ENCODE assay signal across 19 cellular contexts in genomic region chr18:58659691-58660090, GRCh38. TPM values are rescaled to one million over a fixed set of nuclear protein-coding genes. Genes with fewer than 3 reads are reported as not detected.
A peak's percentile ranks its signal among the peaks of the same experiment; 100 is the strongest.
DNase-seq lines count a peak whose midpoint lies in the region; ATAC-seq, FAIRE-seq and TF ChIP-seq lines count a peak whose summit lies in the region.
"Had no signal": no experiment of that assay in that cellular context is flagged by ENCODE, and none has a peak within 500 bp of the region (broad histone marks: within the 10 kb centered on the region; RNA-seq: fewer than 3 reads in every experiment).

No MANE protein-coding gene starts in this region.

- peak overlapping the region; percentile 86 for H3K4me3 Mint-ChIP-seq in CD4-positive, alpha-beta T cell
- H3K4me3 Mint-ChIP-seq in T-cell = peak overlapping the region; percentile 28 to 71 (median 44)
- H3K4me3 Mint-ChIP-seq: nephron progenitor cell had no signal

- H3K27me3 Mint-ChIP-seq in CD4-positive, alpha-beta T cell = no peaks in the 10 kb centered on the region
- no peaks in the 10 kb centered on the region for H3K27me3 Mint-ChIP-seq in T-cell

- whole genome bisulfite sequencing in mesenchymal stem cell = 86% methylated on average over 2 of the region's 4 CpGs

- H2BK15ac ChIP-seq in mesenchymal stem cell (ENCODE audit: low read depth, poor library complexity, severe bottlenecking) = no peak overlapping the region

- H2BK120ac ChIP-seq in mesenchymal stem cell (ENCODE audit: low read depth, low read length) = no peak overlapping the region

- no peak overlapping the region for H4K8ac ChIP-seq in mesenchymal stem cell (ENCODE audit: low read length)

- no peak overlapping the region for H3K18ac ChIP-seq in mesenchymal stem cell (ENCODE audit: low read depth in 1 of 2, low read length in 2 of 2)

- H3K79me1 ChIP-seq in mesenchymal stem cell (replicated peaks; ENCODE audit: low read length, poor library complexity, severe bottlenecking) = no peaks in the 10 kb centered on the region

- peaks cover 14% of the 10 kb centered on the region for H3K36me3 Mint-ChIP-seq in CD4-positive, alpha-beta T cell (ENCODE audit: low read depth)
- H3K36me3 Mint-ChIP-seq in T-cell = peaks cover 11% of the 10 kb centered on the region

- no peak for TF ChIP-seq POLR2A in H54 (IDR thresholded peaks at IDR 0.05; ENCODE audit: low read depth, low read length)

- no peaks in the 10 kb centered on the region for H3K36me3 ChIP-seq in mesenchymal stem cell (ENCODE audit: control insufficient read depth in 1 of 2, insufficient read depth in 2 of 2, low read depth in 1 of 2, low read length in 2 of 2)
- H3K36me3 ChIP-seq: colonic mucosa, suprapubic skin had no signal

- H2BK5ac ChIP-seq in mesenchymal stem cell (ENCODE audit: low read depth, low read length, poor library complexity, severe bottlenecking) = no peak overlapping the region

- DNase-seq in CD4-positive, alpha-beta T cell = no peak
- DNase-seq in T-cell = no peak
- no peak for DNase-seq in mesenchymal stem cell
- no peak for DNase-seq in H54 (ENCODE audit: insufficient read length, low spot score)
- DNase-seq: activated CD8-positive, alpha-beta memory T cell treated with anti-CD3 and anti-CD28 coated beads for 24 hours; colonic mucosa; GF-D8; H7; islet precursor cell; NCI-H2029; NCI-H446; nephron progenitor cell; stimulated activated CD4-positive, alpha-beta T cell treated with anti-CD3 and anti-CD28 coated beads, Interleukin-4, amount 100 ng/mL, for 24 hours had no signal

- no peak overlapping the region for H3K14ac ChIP-seq in mesenchymal stem cell (ENCODE audit: low read length in 2 of 2)

- no peaks in the 10 kb centered on the region for H3K4me1 ChIP-seq in mesenchymal stem cell (ENCODE audit: control insufficient read depth, insufficient read depth, low read depth, low read length)
- H3K4me1 ChIP-seq: colonic mucosa had no signal

- no peak for ATAC-seq in CD4-positive, alpha-beta T cell (ENCODE audit: poor library complexity)
- ATAC-seq in T-cell (replicated peaks in 1 of 4) = no peak
- ATAC-seq in HG03095 (IDR thresholded peaks at IDR 0.05; ENCODE audit: unreplicated experiment) = no peak
- ATAC-seq in HG02642 (IDR thresholded peaks at IDR 0.05; ENCODE audit: poor library complexity, unreplicated experiment) = no peak

- H4K91ac ChIP-seq in mesenchymal stem cell (ENCODE audit: low read length) = no peak overlapping the region

- H3K23ac ChIP-seq in mesenchymal stem cell (ENCODE audit: low read length in 2 of 2) = no peak overlapping the region

- peaks cover 5% of the 10 kb centered on the region for H3K9me3 Mint-ChIP-seq in CD4-positive, alpha-beta T cell
- H3K9me3 Mint-ChIP-seq in T-cell = peaks cover 5 to 7% (median 5%) of the 10 kb centered on the region in 3 donors

- H2AFZ ChIP-seq in mesenchymal stem cell (ENCODE audit: low read depth, low read length) = no peak overlapping the region

- H3K27ac ChIP-seq in CD4-positive, alpha-beta T cell (ENCODE audit: low read depth, low read length) = no peak overlapping the region
- H3K27ac ChIP-seq in mesenchymal stem cell (ENCODE audit: low read length, poor library complexity, severe bottlenecking) = no peak overlapping the region
- H3K27ac ChIP-seq: colonic mucosa, suprapubic skin had no signal

- no peak overlapping the region for H3K4ac ChIP-seq in mesenchymal stem cell (ENCODE audit: low read depth in 1 of 2, low read length in 2 of 2)

- CTCF ChIA-PET in CD4-positive, alpha-beta T cell (lab: Charles Lee) = interaction anchor here (1.2 to 3.0 kb wide), 2 partner anchors 11 to 131 kb away, joined by 3 to 21 read pairs; partner anchors contain the start of gene MALT1
- CTCF ChIA-PET in T-cell (lab: Charles Lee) = interaction anchor here (0.6 to 1.8 kb wide), 6 partner anchors 11 to 195 kb away, joined by 3 to 16 read pairs (median 3); partner anchors contain the start of gene MALT1 (in 1 of the 2)

- peak overlapping the region; percentile 84 for H3K4me3 ChIP-seq in GM08714 (ENCODE audit: low read length)
- no peak overlapping the region for H3K4me3 ChIP-seq in mesenchymal stem cell (ENCODE audit: insufficient read depth in 1 of 2, low read depth in 1 of 2, low read length in 2 of 2)
- H3K4me3 ChIP-seq: colonic mucosa, lung, suprapubic skin had no signal

- no peak for FAIRE-seq in H54 (lab: Jason Lieb, UNC)

- peak overlapping the region; percentile 66 for H2AK5ac ChIP-seq in mesenchymal stem cell (ENCODE audit: low read length, severe bottlenecking)

- H3K27me3 ChIP-seq in CD4-positive, alpha-beta T cell (ENCODE audit: control insufficient read depth, insufficient read depth, low read length) = no peaks in the 10 kb centered on the region
- no peaks in the 10 kb centered on the region for H3K27me3 ChIP-seq in mesenchymal stem cell (ENCODE audit: control insufficient read depth in 1 of 2, insufficient read depth in 1 of 2, low read length in 2 of 2)
- H3K27me3 ChIP-seq: colonic mucosa, suprapubic skin had no signal

- POLR2A ChIA-PET in CD4-positive, alpha-beta T cell (lab: Charles Lee) = interaction anchor here (1.0 to 5.4 kb wide), 5 partner anchors 9 to 55 kb away, joined by 3 to 166 read pairs (median 3); partner anchors contain the start of gene MALT1
- POLR2A ChIA-PET in T-cell (lab: Charles Lee) = interaction anchor here in 1 of 2 donors (0.5 to 3.1 kb wide), 2 partner anchors 12 to 29 kb away, joined by 9 to 19 read pairs; partner anchors contain the start of gene MALT1

- peaks cover 5% of the 10 kb centered on the region for H3K9me3 ChIP-seq in CD4-positive, alpha-beta T cell (ENCODE audit: control insufficient read depth, low read length)
- H3K9me3 ChIP-seq in mesenchymal stem cell (ENCODE audit: control insufficient read depth, low read length) = peaks cover 9% of the 10 kb centered on the region
- H3K9me3 ChIP-seq: colonic mucosa, suprapubic skin had no signal

- no peak overlapping the region for H2BK12ac ChIP-seq in mesenchymal stem cell (ENCODE audit: low read length in 2 of 2)

- peak overlapping the region; percentile 82 for H3K27ac Mint-ChIP-seq in CD4-positive, alpha-beta T cell
- H3K27ac Mint-ChIP-seq in T-cell = peak overlapping the region; percentile 74 to 88
- H3K27ac Mint-ChIP-seq: nephron progenitor cell had no signal

- peaks cover 76% of the 10 kb centered on the region for H3K4me1 Mint-ChIP-seq in CD4-positive, alpha-beta T cell (ENCODE audit: low read depth)
- H3K4me1 Mint-ChIP-seq in T-cell = peaks cover 53 to 71% (median 56%) of the 10 kb centered on the region in 3 donors
- H3K4me1 Mint-ChIP-seq: nephron progenitor cell had no signal

- no peak for TF ChIP-seq CTCF in CD4-positive, alpha-beta T cell (IDR thresholded peaks at IDR 0.05)

- intact Hi-C loops in CD4-positive, alpha-beta T cell (cut with DNase I, micrococcal nuclease) = loop anchor here (5.0 to 10.0 kb wide), 3 partner anchors 33 to 695 kb away; partner anchors contain the start of gene LMAN1 (in 1 of the 2)

- no peak overlapping the region for H3K4me2 ChIP-seq in mesenchymal stem cell (ENCODE audit: low read length, poor library complexity, severe bottlenecking)

- H3K9ac ChIP-seq in mesenchymal stem cell (ENCODE audit: low read length) = no peak overlapping the region

RNA-seq across cellular contexts. Expression of gene MALT1, which starts 11.6 kb away (rescaled TPM):
- 10 to 100 TPM; 82.3 to 84.5 TPM for total RNA-seq in CD4-positive, alpha-beta T cell
- 10 to 100 TPM; 54.5 to 83.2 (median 69.5) TPM for total RNA-seq in T-cell
- 6.1 TPM for polyA plus RNA-seq in mesenchymal stem cell (2013, experiment 1 of 2)
- polyA plus RNA-seq in mesenchymal stem cell (2013, experiment 2 of 2) = 6.3 TPM

RNA-seq across cellular contexts. Expression of gene ALPK2, which starts 30.8 kb away (rescaled TPM):
- total RNA-seq in CD4-positive, alpha-beta T cell = under 1 TPM; 0.25 TPM
- total RNA-seq in T-cell = 1 to 10 TPM in 3 of 5 donors, under 1 TPM in 2; 0.25 to 3.1 (median 1.1) TPM
- 7.2 TPM for polyA plus RNA-seq in mesenchymal stem cell (2013, experiment 1 of 2)
- 7.0 TPM for polyA plus RNA-seq in mesenchymal stem cell (2013, experiment 2 of 2)
- total RNA-seq: posterior vena cava had no signal
